1 cellular context compared by ENCODE assay signal in the genomic region with DNA sequence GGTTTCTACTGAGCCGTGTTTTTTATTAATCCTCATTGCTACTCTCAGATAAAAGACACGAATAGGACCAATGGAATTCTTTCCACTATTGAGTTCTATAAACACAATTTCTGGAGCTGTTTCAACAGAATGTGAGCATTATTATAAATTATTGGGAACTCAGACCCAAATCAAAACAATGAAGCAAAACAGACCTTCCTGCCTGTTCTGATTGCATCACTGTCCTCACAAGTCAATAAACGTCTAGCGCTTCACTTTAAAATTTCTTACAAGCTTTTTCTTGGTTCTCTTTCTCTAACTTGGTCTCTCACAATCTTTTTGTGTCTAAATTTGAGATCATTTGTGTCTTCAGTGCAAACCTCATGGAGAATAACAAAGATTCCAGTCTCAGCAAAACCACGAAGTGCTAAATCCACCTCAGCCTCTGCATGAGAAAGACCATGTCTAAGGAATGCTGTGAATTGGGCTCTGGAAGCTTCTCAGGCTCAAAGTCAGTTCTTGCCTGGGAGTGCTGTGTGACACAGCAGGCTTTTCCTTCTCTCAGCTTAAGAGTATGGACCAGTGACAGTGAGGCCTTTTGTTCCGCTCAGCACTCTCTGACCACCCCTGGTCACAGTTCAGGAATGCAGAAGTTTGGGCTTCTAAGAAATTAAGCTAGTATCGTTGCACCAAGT.
A peak's percentile ranks its signal among the peaks of the same experiment; 100 is the strongest.
TF ChIP-seq lines count a peak whose summit lies in the region.

No MANE protein-coding gene starts in this region.

TF ChIP-seq in GM23338, 12 proteins besides CTCF, POLR2A, EP300 and RAD21 (continued from another document):
- TF ChIP-seq, protein P1, sequence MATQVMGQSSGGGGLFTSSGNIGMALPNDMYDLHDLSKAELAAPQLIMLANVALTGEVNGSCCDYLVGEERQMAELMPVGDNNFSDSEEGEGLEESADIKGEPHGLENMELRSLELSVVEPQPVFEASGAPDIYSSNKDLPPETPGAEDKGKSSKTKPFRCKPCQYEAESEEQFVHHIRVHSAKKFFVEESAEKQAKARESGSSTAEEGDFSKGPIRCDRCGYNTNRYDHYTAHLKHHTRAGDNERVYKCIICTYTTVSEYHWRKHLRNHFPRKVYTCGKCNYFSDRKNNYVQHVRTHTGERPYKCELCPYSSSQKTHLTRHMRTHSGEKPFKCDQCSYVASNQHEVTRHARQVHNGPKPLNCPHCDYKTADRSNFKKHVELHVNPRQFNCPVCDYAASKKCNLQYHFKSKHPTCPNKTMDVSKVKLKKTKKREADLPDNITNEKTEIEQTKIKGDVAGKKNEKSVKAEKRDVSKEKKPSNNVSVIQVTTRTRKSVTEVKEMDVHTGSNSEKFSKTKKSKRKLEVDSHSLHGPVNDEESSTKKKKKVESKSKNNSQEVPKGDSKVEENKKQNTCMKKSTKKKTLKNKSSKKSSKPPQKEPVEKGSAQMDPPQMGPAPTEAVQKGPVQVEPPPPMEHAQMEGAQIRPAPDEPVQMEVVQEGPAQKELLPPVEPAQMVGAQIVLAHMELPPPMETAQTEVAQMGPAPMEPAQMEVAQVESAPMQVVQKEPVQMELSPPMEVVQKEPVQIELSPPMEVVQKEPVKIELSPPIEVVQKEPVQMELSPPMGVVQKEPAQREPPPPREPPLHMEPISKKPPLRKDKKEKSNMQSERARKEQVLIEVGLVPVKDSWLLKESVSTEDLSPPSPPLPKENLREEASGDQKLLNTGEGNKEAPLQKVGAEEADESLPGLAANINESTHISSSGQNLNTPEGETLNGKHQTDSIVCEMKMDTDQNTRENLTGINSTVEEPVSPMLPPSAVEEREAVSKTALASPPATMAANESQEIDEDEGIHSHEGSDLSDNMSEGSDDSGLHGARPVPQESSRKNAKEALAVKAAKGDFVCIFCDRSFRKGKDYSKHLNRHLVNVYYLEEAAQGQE (IDR thresholded peaks at IDR 0.05; ENCODE audit: unreplicated experiment) = no peak
- peak; percentile 42; the same call in 1 of the 2 replicates for TF ChIP-seq ZNF114 (CRISPR knock-in tag; IDR thresholded peaks at IDR 0.05)
- TF ChIP-seq ZNF462 (CRISPR knock-in tag; IDR thresholded peaks at IDR 0.05) = peak; percentile 100
- peak; percentile 71 for TF ChIP-seq CREB1 (CRISPR knock-in tag; IDR thresholded peaks at IDR 0.05; ENCODE audit: low read depth)
- TF ChIP-seq ETS1 (IDR thresholded peaks at IDR 0.05) = peak; percentile 50; the same call in 1 of the 2 replicates
- TF ChIP-seq STAT1 (IDR thresholded peaks at IDR 0.05; ENCODE audit: unreplicated experiment) = no peak
